16 cellular contexts compared by ENCODE assay signal in the genomic region with DNA sequence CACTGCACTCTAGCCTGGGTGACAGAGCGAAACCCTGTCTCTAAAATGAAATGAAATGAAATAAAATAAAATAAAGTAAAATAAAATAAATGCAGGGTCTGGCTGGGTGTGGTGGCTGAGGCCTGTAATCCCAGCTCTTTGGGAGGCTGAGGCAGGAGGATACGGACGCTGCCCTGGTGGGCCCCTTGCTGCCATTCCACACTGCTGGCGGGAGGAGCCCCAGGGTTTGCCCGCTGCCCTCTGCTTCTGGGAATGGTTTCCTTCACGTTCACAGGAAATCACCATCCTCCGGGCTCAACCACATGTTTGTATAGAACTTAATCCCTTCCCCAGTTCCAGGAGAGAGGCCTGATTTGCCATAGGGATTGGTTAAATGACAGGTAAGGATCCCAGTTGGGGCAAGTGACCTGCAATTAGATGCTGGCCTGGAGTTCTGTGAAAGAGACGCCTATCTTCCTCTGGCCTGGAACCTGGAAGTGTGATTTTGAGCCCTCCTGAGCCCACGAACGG. TPM values are rescaled to one million over a fixed set of nuclear protein-coding genes. Genes with fewer than 3 reads are reported as not detected.
DNase-seq lines count a peak whose midpoint lies in the region; ATAC-seq and TF ChIP-seq lines count a peak whose summit lies in the region.
"Had no signal": no experiment of that assay in that cellular context is flagged by ENCODE, and none has a peak within 500 bp of the region (broad histone marks: within the 10 kb centered on the region; RNA-seq: fewer than 3 reads in every experiment).

No MANE protein-coding gene starts in this region.

- H3K4me1 ChIP-seq in GM23338 (ENCODE audit: insufficient read depth), result peaks cover 16% of the 10 kb centered on the region
- H3K4me1 ChIP-seq in neuronal stem cell (ENCODE audit: control insufficient read depth in 2 of 2, insufficient read depth in 1 of 2, low read depth in 1 of 2, low read length in 2 of 2), result peaks cover 14 to 27% of the 10 kb centered on the region in 2 donors

- H3K9me3 Mint-ChIP-seq in GM23338, result no peaks in the 10 kb centered on the region
- peaks cover 0 to 5% (median 0%) of the 10 kb centered on the region in 5 experiments for H3K9me3 Mint-ChIP-seq in brain
- H3K9me3 Mint-ChIP-seq: CD4-positive, alpha-beta T cell; H9 had no signal

- no peaks in the 10 kb centered on the region for H3K79me1 ChIP-seq in neuronal stem cell (ENCODE audit: low read depth, low read length)

- no CpG with 5 or more reads among the region's 10 CpGs for WGBS in neuronal stem cell (ENCODE audit: extremely low coverage in 2 of 2, insufficient read length in 2 of 2, insufficient replicate concordance in 1 of 2), 2 donors

- no peak overlapping the region for H2BK120ac ChIP-seq in neuronal stem cell (ENCODE audit: low read depth, low read length)

- peak overlapping the region; percentile 8 for H3K18ac ChIP-seq in neuronal stem cell (ENCODE audit: low read length)

- no peak overlapping the region for H3K27ac ChIP-seq in GM23338 (ENCODE audit: low read depth)
- H3K27ac ChIP-seq in neuronal stem cell (replicated peaks; ENCODE audit: low read length), result no peak overlapping the region
- H3K27ac ChIP-seq in coronary artery, result no peak overlapping the region
- H3K27ac ChIP-seq: 22Rv1, GM23248 had no signal

- H3K27ac Mint-ChIP-seq in GM23338 (no peak overlapping the region), brain (peak overlapping the region in 4 of 5 experiments; percentile 55 to 84 (median 78))
- H3K27ac Mint-ChIP-seq: CD4-positive, alpha-beta T cell had no signal

- H3K4me2 ChIP-seq in GM23338 (no peak overlapping the region), neuronal stem cell (ENCODE audit: insufficient read depth, low read length, poor library complexity, severe bottlenecking) (no peak overlapping the region)

- no peak overlapping the region for H3K4ac ChIP-seq in neuronal stem cell (ENCODE audit: low read length)

- H2AFZ ChIP-seq in GM23338 (peak overlapping the region; percentile 56; the same call in 1 of the 2 replicates), neuronal stem cell (ENCODE audit: low read length) (no peak overlapping the region)
- H2AFZ ChIP-seq: GM23248 had no signal

- no peak overlapping the region for H2BK5ac ChIP-seq in neuronal stem cell (ENCODE audit: low read length)

- H2AK5ac ChIP-seq in neuronal stem cell (ENCODE audit: low read depth, low read length), result no peak overlapping the region

- H3K23ac ChIP-seq in neuronal stem cell (ENCODE audit: low read depth, low read length, poor library complexity), result no peak overlapping the region

- H3K36me3 ChIP-seq in GM23338 (ENCODE audit: insufficient read depth), result no peaks in the 10 kb centered on the region
- H3K36me3 ChIP-seq in neuronal stem cell (replicated peaks in 1 of 2; ENCODE audit: control insufficient read depth in 2 of 2, insufficient read depth in 2 of 2, low read length in 2 of 2), result no peaks in the 10 kb centered on the region

- no peak overlapping the region for H3K9ac ChIP-seq in neuronal stem cell (ENCODE audit: low read depth, low read length, poor library complexity)
- H3K9ac ChIP-seq: GM23248 had no signal

- ATAC-seq in GM23338, result no peak
- ATAC-seq: HepG2 had no signal

- no peak overlapping the region for H4K91ac ChIP-seq in neuronal stem cell (ENCODE audit: low read depth, low read length, poor library complexity)

- H2BK15ac ChIP-seq in neuronal stem cell (ENCODE audit: low read length), result no peak overlapping the region

- H3K4me3 ChIP-seq in GM23338 (no peak overlapping the region), neuronal stem cell (ENCODE audit: low read length in 2 of 2) (no peak overlapping the region), coronary artery (no peak overlapping the region)
- H3K4me3 ChIP-seq: GM23248 had no signal

- H3K14ac ChIP-seq in neuronal stem cell (ENCODE audit: low read length), result no peak overlapping the region

- H3K4me3 Mint-ChIP-seq in GM23338 (no peak overlapping the region), brain (no peak overlapping the region)
- H3K4me3 Mint-ChIP-seq: CD4-positive, alpha-beta T cell; H9 had no signal

- peaks cover 2% of the 10 kb centered on the region in 2 donors for H3K9me3 ChIP-seq in neuronal stem cell (replicated peaks in 1 of 2; ENCODE audit: control insufficient read depth in 2 of 2, insufficient read depth in 1 of 2, low read depth in 1 of 2, low read length in 2 of 2)

- in situ Hi-C loops in ACHN (cut with HindIII; ENCODE audit: low pct_ligation_motif_present, low pct_unique_long_range_greater_than_20kb, low sequenced_read_pairs), result no loop called here

- H4K8ac ChIP-seq in neuronal stem cell (ENCODE audit: low read depth, low read length), result no peak overlapping the region

- H4K20me1 ChIP-seq in GM23338 (replicated peaks; ENCODE audit: insufficient read depth), result no peaks in the 10 kb centered on the region

- H3K27me3 ChIP-seq in GM23338 (ENCODE audit: insufficient read depth) (no peaks in the 10 kb centered on the region), neuronal stem cell (ENCODE audit: control insufficient read depth in 3 of 3, insufficient read depth in 3 of 3, low read depth in 1 of 3, low read length in 3 of 3) (no peaks in the 10 kb centered on the region)

- H3K27me3 Mint-ChIP-seq in GM23338 (ENCODE audit: insufficient read depth, low read depth, poor library complexity) (peaks cover 11% of the 10 kb centered on the region), brain (peaks cover 5% of the 10 kb centered on the region)
- H3K27me3 Mint-ChIP-seq: CD4-positive, alpha-beta T cell had no signal

- no peaks in the 10 kb centered on the region for H3F3A ChIP-seq in GM23338 (replicated peaks; ENCODE audit: low read depth)

- no peaks in the 10 kb centered on the region for H3K9me2 ChIP-seq in GM23338 (ENCODE audit: insufficient read depth)

- H3K4me1 Mint-ChIP-seq in GM23338 (peaks cover 18% of the 10 kb centered on the region), brain (peaks cover 53% of the 10 kb centered on the region)

- no peaks in the 10 kb centered on the region; the same call in 2 of the 3 replicates for H3K36me3 Mint-ChIP-seq in GM23338 (ENCODE audit: low read depth)
- no peaks in the 10 kb centered on the region for H3K36me3 Mint-ChIP-seq in brain

- H2BK12ac ChIP-seq in neuronal stem cell (ENCODE audit: low read length), result no peak overlapping the region

- H3K79me2 ChIP-seq in GM23338 (replicated peaks; ENCODE audit: insufficient read depth), result no peaks in the 10 kb centered on the region

- DNase-seq in NCI-H82 (lab: John Stamatoyannopoulos, UW), result peak; percentile 9
- no peak for DNase-seq in NCI-H82 treated with DMSO at 0.1 percent for 48 hours (lab: John Stamatoyannopoulos, UW; ENCODE audit: unreplicated experiment)
- no peak for DNase-seq in GM23338 (ENCODE audit: low spot score)
- DNase-seq in neuronal stem cell (ENCODE audit: low spot score), result no peak
- DNase-seq in coronary artery (ENCODE audit: low spot score), result no peak
- no peak for DNase-seq in NCI-H187 (lab: John Stamatoyannopoulos, UW)
- DNase-seq in ACHN, result no peak
- DNase-seq: AML-193; C1 segment of cervical spinal cord; Calu3; CD4-positive, alpha-beta T cell; H9 had no signal

- TF ChIP-seq CTCF in GM23338 (conservative IDR thresholded peaks at IDR 0.05; ENCODE audit: low read depth in 2 of 2) (no peak), brain (conservative IDR thresholded peaks at IDR 0.05) (no peak), coronary artery (IDR thresholded peaks at IDR 0.05) (no peak)

TF ChIP-seq in GM23338, 12 proteins besides CTCF, POLR2A, EP300 and RAD21 (continues in another document):
- TF ChIP-seq ZNF114 (CRISPR knock-in tag; IDR thresholded peaks at IDR 0.05), result no peak
- TF ChIP-seq ZNF331 (CRISPR knock-in tag; IDR thresholded peaks at IDR 0.05; ENCODE audit: low read depth), result no peak
- TF ChIP-seq POLR2AphosphoS5 (IDR thresholded peaks at IDR 0.05; ENCODE audit: low read depth), result no peak
- TF ChIP-seq JUNB (IDR thresholded peaks at IDR 0.05; ENCODE audit: unreplicated experiment), result no peak
- no peak for TF ChIP-seq EZH2 (IDR thresholded peaks at IDR 0.05; ENCODE audit: low read depth, unreplicated experiment)

RNA-seq across cellular contexts. Expression of gene CALM1, which starts 29.3 kb away (rescaled TPM):
- 308 and 335 TPM in 2 replicates for total RNA-seq in GM23338 (2014; rRNA removed; shearing (Covaris generic))
- polyA plus RNA-seq in GM23338 (2016; fragmentation: Nextera tagmentation; extraction: Ambion mirVana), result 1,841 and 2,024 TPM in 2 replicates
- polyA plus RNA-seq in brain (ENCODE audit: insufficient read depth, low read depth, low replicate concordance), result 668 TPM
- 396 TPM for polyA plus RNA-seq in neuronal stem cell (2013, experiment 1 of 2)
- 424 TPM for polyA plus RNA-seq in neuronal stem cell (2013, experiment 2 of 2)
